10 cellular contexts compared by ENCODE assay signal in genomic region chr5:141095263-141095641, GRCh38. TPM values are rescaled to one million over a fixed set of nuclear protein-coding genes. Genes with fewer than 3 reads are reported as not detected.
A peak's percentile ranks its signal among the peaks of the same experiment; 100 is the strongest.
DNase-seq lines count a peak whose midpoint lies in the region; ATAC-seq and TF ChIP-seq lines count a peak whose summit lies in the region.
"Had no signal": no experiment of that assay in that cellular context is flagged by ENCODE, and none has a peak within 500 bp of the region (broad histone marks: within the 10 kb centered on the region; RNA-seq: fewer than 3 reads in every experiment).

No MANE protein-coding gene starts in this region.

- TF ChIP-seq CTCF in HFFc6 (IDR thresholded peaks at IDR 0.05): no peak

- H3K4me3 Mint-ChIP-seq in HFFc6: peak overlapping the region; percentile 94

- H3K4me1 ChIP-seq in adipocyte (ENCODE audit: control insufficient read depth, insufficient read depth, low read length) (no peaks in the 10 kb centered on the region), iPS-18a (ENCODE audit: control insufficient read depth, low read depth, low read length) (no peaks in the 10 kb centered on the region), skeletal muscle tissue (ENCODE audit: control insufficient read depth in 3 of 3, insufficient read depth in 3 of 3, low read length in 3 of 3) (peaks cover 0 to 2% (median 0%) of the 10 kb centered on the region in 3 donors)

- DNase-seq in HFFc6 (no peak), adipocyte (ENCODE audit: low read depth) (no peak), SKM-1 (lab: John Stamatoyannopoulos, UW; ENCODE audit: unreplicated experiment) (no peak)
- DNase-seq in activated effector memory CD4-positive, alpha-beta T cell treated with Interleukin-2 at 50 U/mL for 16 hours: no peak
- DNase-seq: effector CD8-positive, alpha-beta T cell; NCI-H2081 treated with DMSO at 0.1 percent for 48 hours had no signal

- no peak for ATAC-seq in HG03378 (IDR thresholded peaks at IDR 0.05; ENCODE audit: unreplicated experiment)

- H3K27ac ChIP-seq in iPS-18a (ENCODE audit: low read length) (no peak overlapping the region), skeletal muscle tissue (ENCODE audit: low read depth, low read length) (no peak overlapping the region)
- H3K27ac ChIP-seq: KMS-11 had no signal

- no peak overlapping the region for H3K27ac Mint-ChIP-seq in HFFc6

- peak overlapping the region; percentile 72 for H3K9ac ChIP-seq in adipocyte (ENCODE audit: low read length)
- H3K9ac ChIP-seq in iPS-18a (ENCODE audit: low read length): peak overlapping the region; percentile 97
- H3K9ac ChIP-seq in skeletal muscle tissue (ENCODE audit: low read depth in 1 of 3, low read length in 3 of 3): peak overlapping the region in 1 of 3 donors; percentile 62
- H3K9ac ChIP-seq: KMS-11 had no signal

- peaks cover 4% of the 10 kb centered on the region for H3K27me3 Mint-ChIP-seq in HFFc6 (ENCODE audit: insufficient read depth)

- H3K9me3 Mint-ChIP-seq in HFFc6: peaks cover 10% of the 10 kb centered on the region

- no peaks in the 10 kb centered on the region for H3K36me3 ChIP-seq in adipocyte (ENCODE audit: control insufficient read depth, insufficient read depth, low read length, severe bottlenecking)
- H3K36me3 ChIP-seq in iPS-18a (ENCODE audit: control insufficient read depth, low read depth, low read length): no peaks in the 10 kb centered on the region
- H3K36me3 ChIP-seq in skeletal muscle tissue (ENCODE audit: control insufficient read depth in 3 of 3, insufficient read depth in 3 of 3, low read length in 3 of 3): no peaks in the 10 kb centered on the region

- H3K9me3 ChIP-seq in adipocyte (ENCODE audit: control insufficient read depth, low read length): peaks cover 21% of the 10 kb centered on the region
- H3K9me3 ChIP-seq in iPS-18a (ENCODE audit: control insufficient read depth, low read depth, low read length): peaks cover under 1% of the 10 kb centered on the region
- H3K9me3 ChIP-seq in skeletal muscle tissue (ENCODE audit: control insufficient read depth in 3 of 3, low read length in 3 of 3): peaks cover 3 to 10% (median 8%) of the 10 kb centered on the region in 3 donors

- no peaks in the 10 kb centered on the region for H3K27me3 ChIP-seq in adipocyte (replicated peaks; ENCODE audit: control insufficient read depth, insufficient read depth, low read length)
- no peaks in the 10 kb centered on the region for H3K27me3 ChIP-seq in iPS-18a (ENCODE audit: control insufficient read depth, insufficient read depth, low read length)
- peaks cover 0 to 7% (median 4%) of the 10 kb centered on the region in 3 donors for H3K27me3 ChIP-seq in skeletal muscle tissue (ENCODE audit: control insufficient read depth in 3 of 3, insufficient read depth in 3 of 3, low read length in 3 of 3)

- H3K36me3 Mint-ChIP-seq in HFFc6 (ENCODE audit: low read depth): peaks cover 13% of the 10 kb centered on the region

- H3K4me3 ChIP-seq in adipocyte (ENCODE audit: low read length) (peak overlapping the region; percentile 82), iPS-18a (ENCODE audit: low read length) (peak overlapping the region; percentile 95), skeletal muscle tissue (ENCODE audit: low read length in 3 of 3) (peak overlapping the region in 2 of 3 donors; percentile 31 to 56)

- H3K4me1 Mint-ChIP-seq in HFFc6 (ENCODE audit: low read depth): peaks cover 21% of the 10 kb centered on the region

RNA-seq across cellular contexts. Expression of gene PCDHB2, which starts 0.8 kb away (rescaled TPM):
- 1 to 10 TPM; 4.1 to 8.6 (median 5.3) TPM for total RNA-seq in HFFc6 (2021; fragmentation: NEBNext Ultra II Directional; extraction: Animal tissue kit (Norgen Biotek cat#: 25700))
- total RNA-seq in skeletal muscle tissue: 2.6 TPM

RNA-seq across cellular contexts. Expression of gene PCDHB3, which starts 5.0 kb away (rescaled TPM):
- under 1 TPM; 0.20 to 0.36 (median 0.30) TPM for total RNA-seq in HFFc6 (2021; fragmentation: NEBNext Ultra II Directional; extraction: Animal tissue kit (Norgen Biotek cat#: 25700))
- total RNA-seq in skeletal muscle tissue: 1.6 TPM

RNA-seq across cellular contexts. Expression of gene PCDHB4, which starts 26.4 kb away (rescaled TPM):
- total RNA-seq in HFFc6 (2021; fragmentation: NEBNext Ultra II Directional; extraction: Animal tissue kit (Norgen Biotek cat#: 25700)): under 1 TPM; 0.24 to 0.80 (median 0.51) TPM
- 1.6 TPM for total RNA-seq in skeletal muscle tissue

RNA-seq across cellular contexts. Expression of gene PCDHB5, which starts 39.8 kb away (rescaled TPM):
- total RNA-seq in HFFc6 (2021; fragmentation: NEBNext Ultra II Directional; extraction: Animal tissue kit (Norgen Biotek cat#: 25700)): under 1 TPM; 0.08 to 0.43 (median 0.23) TPM
- 3.1 TPM for total RNA-seq in skeletal muscle tissue

RNA-seq across cellular contexts. Expression of gene PCDHB1, which starts 44.1 kb away (rescaled TPM):
- not detected for total RNA-seq in HFFc6 (2021; fragmentation: NEBNext Ultra II Directional; extraction: Animal tissue kit (Norgen Biotek cat#: 25700))
- not detected for total RNA-seq in skeletal muscle tissue

Comparison
In these comparisons a context has a peak if more than half of its experiments do, and no peak if none do; other contexts are left out.
1. H3K4me3 ChIP-seq: peak in every context shown above with its lines; median percentile 95 in iPS-18a; 82 in adipocyte; 44 in skeletal muscle tissue.